ENCODE assay signal across 8 cellular contexts in genomic region chr2:42567389-42567788, GRCh38. TPM values are rescaled to one million over a fixed set of nuclear protein-coding genes. Genes with fewer than 3 reads are reported as not detected.
DNase-seq lines count a peak whose midpoint lies in the region; ATAC-seq and TF ChIP-seq lines count a peak whose summit lies in the region.

No MANE protein-coding gene starts in this region.

- peak; percentile 12 for ATAC-seq in HG02840 (IDR thresholded peaks at IDR 0.05; ENCODE audit: low FRiP score, unreplicated experiment)
- ATAC-seq in naive B cell (ENCODE audit: low read depth in 2 of 2) = no peak
- ATAC-seq in HG02884 (IDR thresholded peaks at IDR 0.05; ENCODE audit: unreplicated experiment) = no peak

- no peaks in the 10 kb centered on the region for H3K36me3 Mint-ChIP-seq in naive B cell

- TF ChIP-seq CTCF in AG04450 (IDR thresholded peaks at IDR 0.05; ENCODE audit: low read depth, low read length) (no peak), breast epithelium (IDR thresholded peaks at IDR 0.05) (no peak)

- H3K4me3 Mint-ChIP-seq in naive B cell = peak overlapping the region; percentile 71 to 89 (median 82)

- intact Hi-C loops in breast epithelium (cut with DNase I; ENCODE audit: low total_unique reads) = no loop called here

- H3K9me3 ChIP-seq in AG04450 (ENCODE audit: control insufficient read depth, insufficient read depth, low read length) (no peaks in the 10 kb centered on the region), breast epithelium (no peaks in the 10 kb centered on the region)

- H3K27ac ChIP-seq in AG04450 (ENCODE audit: low read depth, low read length) (peak overlapping the region; percentile 85), breast epithelium (peak overlapping the region; percentile 93 to 97)

- POLR2A ChIA-PET in AG04450 (lab: Yijun Ruan, JAX) = interaction anchor here (0.6 to 1.0 kb wide), 3 partner anchors 10 to 229 kb away, joined by 5 to 9 read pairs (median 7); no protein-coding TSS in a partner anchor

- H3K27me3 ChIP-seq in AG04450 (ENCODE audit: control insufficient read depth, insufficient read depth, low read length) = peaks cover 2% of the 10 kb centered on the region
- H3K27me3 ChIP-seq in breast epithelium = no peaks in the 10 kb centered on the region

- no peak overlapping the region for H3K4me3 ChIP-seq in AG04450 (ENCODE audit: low read depth, low read length)
- H3K4me3 ChIP-seq in breast epithelium = no peak overlapping the region

- peaks cover 20 to 24% (median 22%) of the 10 kb centered on the region in 3 donors for H3K4me1 Mint-ChIP-seq in naive B cell

- peaks cover 0 to 5% of the 10 kb centered on the region in 2 donors for H3K4me1 ChIP-seq in breast epithelium

- H3K9me3 Mint-ChIP-seq in naive B cell = no peaks in the 10 kb centered on the region

- no peaks in the 10 kb centered on the region for H3K36me3 ChIP-seq in breast epithelium

- CTCF ChIA-PET in AG04450 (lab: Charles Lee) = interaction anchor here (0.6 to 1.6 kb wide), 4 partner anchors 54 to 96 kb away, joined by 3 to 6 read pairs (median 4); no protein-coding TSS in a partner anchor

- TF ChIP-seq POLR2A in breast epithelium (IDR thresholded peaks at IDR 0.05) = no peak

- no peaks in the 10 kb centered on the region for H3K27me3 Mint-ChIP-seq in naive B cell

- DNase-seq in AG04450 (ENCODE audit: low read depth, low spot score) (peak; percentile 50), breast epithelium (ENCODE audit: low spot score in 2 of 2) (no peak), naive B cell (no peak), foreskin melanocyte (no peak), anterior cingulate cortex (lab: John Stamatoyannopoulos, UW) (no peak), T-helper 9 cell (no peak)

- peak overlapping the region in 5 of 6 donors; percentile 10 to 92 (median 83) for H3K27ac Mint-ChIP-seq in naive B cell

RNA-seq across cellular contexts. Expression of gene MTA3, which starts 1.0 kb away (rescaled TPM):
- polyA plus RNA-seq in AG04450 (2011; rRNA removed) (41.9 and 51.0 TPM in 2 replicates), naive B cell (ENCODE audit: low read depth in 6 of 6) (1 to 10 TPM; 2.7 to 8.3 (median 6.9) TPM)
- polyA minus RNA-seq in AG04450 (2011; rRNA and poly(A)+ RNA removed) = 30.6 and 36.9 TPM in 2 replicates
- 10 to 100 TPM; 31.4 to 58.0 (median 49.2) TPM for total RNA-seq in breast epithelium
